17 cellular contexts compared by ENCODE assay signal in the genomic region with DNA sequence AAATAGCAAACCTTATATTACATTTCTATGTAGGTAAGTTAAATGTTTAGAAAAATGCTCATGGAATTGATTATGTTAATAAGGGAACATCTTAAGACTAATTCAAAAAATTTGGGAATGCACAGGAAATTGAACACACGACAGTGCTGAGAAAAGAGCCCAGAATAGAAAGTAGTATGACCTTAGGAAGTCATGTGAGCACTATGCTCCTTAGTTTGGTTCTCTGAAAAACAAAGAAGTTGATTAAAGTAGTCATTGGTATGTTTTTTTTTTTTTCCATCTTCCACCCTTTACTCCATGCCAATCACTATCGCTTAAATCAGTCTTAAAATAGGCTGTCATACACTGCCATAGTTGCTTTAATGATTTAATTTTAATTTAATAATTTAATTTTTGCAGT.
DNase-seq lines count a peak whose midpoint lies in the region; ATAC-seq and TF ChIP-seq lines count a peak whose summit lies in the region.
"Had no signal": no experiment of that assay in that cellular context is flagged by ENCODE, and none has a peak within 500 bp of the region (broad histone marks: within the 10 kb centered on the region; RNA-seq: fewer than 3 reads in every experiment).

No MANE protein-coding gene starts in this region.

- TF ChIP-seq POLR2A in GM18505 (IDR thresholded peaks at IDR 0.05; ENCODE audit: borderline replicate concordance, extremely low read depth, insufficient read depth, insufficient read length), result no peak

- peak; percentile 48 for DNase-seq in COLO829 (ENCODE audit: low spot score)
- peak; percentile 24 for DNase-seq in NCI-H69 (lab: John Stamatoyannopoulos, UW)
- peak; percentile 66 for DNase-seq in foreskin melanocyte
- DNase-seq: AML-193; CD4-positive, alpha-beta T cell; CD8-positive, alpha-beta T cell; COR-L47; DMS 273 treated with DMSO at 0.1 percent for 48 hours; DMS153; DMS53; DMS79; DND-41; EL; GDM1 had no signal

- no peak for ATAC-seq in esophagus mucosa
- no peak for ATAC-seq in GM18505 (IDR thresholded peaks at IDR 0.05; ENCODE audit: unreplicated experiment)
- ATAC-seq: A549; CD8-positive, alpha-beta T cell had no signal
